1 cellular context compared by ENCODE assay signal in genomic region chr9:34025062-34025461, GRCh38.
TF ChIP-seq lines count a peak whose summit lies in the region.

No MANE protein-coding gene starts in this region.

TF ChIP-seq in WTC11, 78 proteins besides CTCF, POLR2A, EP300 and RAD21 (continued from another document):
- TF ChIP-seq MAX (CRISPR knock-in tag; IDR thresholded peaks at IDR 0.05): no peak
